ENCODE assay signal across 12 cellular contexts in genomic region chr12:124506832-124507153, GRCh38.
DNase-seq lines count a peak whose midpoint lies in the region; ATAC-seq, FAIRE-seq and TF ChIP-seq lines count a peak whose summit lies in the region.
"Had no signal": no experiment of that assay in that cellular context is flagged by ENCODE, and none has a peak within 500 bp of the region (broad histone marks: within the 10 kb centered on the region; RNA-seq: fewer than 3 reads in every experiment).

No MANE protein-coding gene starts in this region.

- H3K27ac Mint-ChIP-seq in osteocyte (ENCODE audit: unreplicated experiment): peak overlapping the region; percentile 97

- dilution Hi-C loops in endothelial cell of umbilical vein (cut with MboI; ENCODE audit: extremely low pct_ligation_motif_present, low sequenced_read_pairs): no loop called here

- H3K4me3 Mint-ChIP-seq in osteocyte (ENCODE audit: unreplicated experiment): peak overlapping the region; percentile 56

- POLR2A ChIA-PET in A673 (lab: Charles Lee; ENCODE audit: low non-redundant PET): no interaction called here
- POLR2A ChIA-PET in endothelial cell of umbilical vein (lab: Charles Lee): no interaction called here

- no peak for TF ChIP-seq POLR2A in endothelial cell of umbilical vein (IDR thresholded peaks at IDR 0.05; ENCODE audit: low read depth, low read length)

- H3K9ac ChIP-seq in endothelial cell of umbilical vein (replicated peaks; ENCODE audit: extremely low read depth, insufficient read depth, low read length): no peak overlapping the region

- no peak for TF ChIP-seq CTCF in A673 (conservative IDR thresholded peaks at IDR 0.05; ENCODE audit: low read depth, low read length)
- TF ChIP-seq CTCF in endothelial cell of umbilical vein (IDR thresholded peaks at IDR 0.05; ENCODE audit: extremely low read depth in 1 of 2, insufficient read depth in 1 of 2, low read depth in 1 of 2, low read length in 2 of 2): no peak
- no peak for TF ChIP-seq CTCF in osteocyte (IDR thresholded peaks at IDR 0.05)

- no TSS peak for BruUV-seq in A673 (replicated peaks; lab: Mats Ljungman, UMichigan)
- no TSS peak for BruUV-seq in endothelial cell of umbilical vein (replicated peaks; lab: Mats Ljungman, UMichigan)

- no peak for DNase-seq in A673 (ENCODE audit: low spot score)
- no peak for DNase-seq in endothelial cell of umbilical vein (ENCODE audit: low read depth, low spot score)
- DNase-seq in osteocyte (ENCODE audit: extremely low spot score, unreplicated experiment): no peak
- DNase-seq in activated CD4-positive, alpha-beta T cell treated with anti-CD3 and anti-CD28 coated beads for 48 hours: no peak
- DNase-seq in head of caudate nucleus: no peak
- no peak for DNase-seq in NCI-H128 (lab: John Stamatoyannopoulos, UW; ENCODE audit: unreplicated experiment)
- DNase-seq: activated CD4-positive, alpha-beta T cell treated with anti-CD3 and anti-CD28 coated beads for 1 hour; MG63; midbrain; stimulated activated CD4-positive, alpha-beta T cell treated with anti-CD3 and anti-CD28 coated beads, Interleukin-4, amount 100 ng/mL, for 4 hours had no signal

- no peak for TF ChIP-seq RAD21 in Ishikawa (IDR thresholded peaks at IDR 0.05; ENCODE audit: low read depth)

- H3K4me3 ChIP-seq in A673 (ENCODE audit: low read depth, low read length, poor library complexity, severe bottlenecking): peak overlapping the region; percentile 20
- no peak overlapping the region for H3K4me3 ChIP-seq in endothelial cell of umbilical vein (replicated peaks in 1 of 3; ENCODE audit: insufficient read depth in 1 of 3, low read depth in 1 of 3, low read length in 3 of 3)
- H3K4me3 ChIP-seq: MG63 had no signal

- CTCF ChIA-PET in A673 (lab: Charles Lee): no interaction called here
- CTCF ChIA-PET in endothelial cell of umbilical vein (lab: Charles Lee): interaction anchor here (1.1 to 1.4 kb wide), 3 partner anchors 53 to 259 kb away, joined by 3 read pairs; no protein-coding TSS in a partner anchor

- H4K20me1 ChIP-seq in endothelial cell of umbilical vein (replicated peaks; ENCODE audit: control insufficient read depth, extremely low read depth, insufficient read depth, low read length): no peaks in the 10 kb centered on the region

- no peak overlapping the region for H2AFZ ChIP-seq in endothelial cell of umbilical vein (ENCODE audit: low read depth, low read length)

- no peaks in the 10 kb centered on the region for H3K27me3 Mint-ChIP-seq in osteocyte (ENCODE audit: unreplicated experiment)

- FAIRE-seq in endothelial cell of umbilical vein (lab: Jason Lieb, UNC): no peak

- peaks cover 35% of the 10 kb centered on the region for H3K79me2 ChIP-seq in endothelial cell of umbilical vein (ENCODE audit: control insufficient read depth, insufficient read depth, low read length)

- no peaks in the 10 kb centered on the region for H3K9me1 ChIP-seq in endothelial cell of umbilical vein (replicated peaks; ENCODE audit: control insufficient read depth, extremely low read depth, insufficient read depth, low read length)

- H3K36me3 ChIP-seq in A673 (ENCODE audit: insufficient read depth, low read length, poor library complexity, severe bottlenecking): no peaks in the 10 kb centered on the region
- no peaks in the 10 kb centered on the region for H3K36me3 ChIP-seq in endothelial cell of umbilical vein (ENCODE audit: control insufficient read depth in 2 of 2, extremely low read depth in 1 of 2, insufficient read depth in 2 of 2, low read length in 2 of 2)

- H3K36me3 Mint-ChIP-seq in osteocyte (ENCODE audit: unreplicated experiment): peaks cover 7% of the 10 kb centered on the region

- H3K4me1 Mint-ChIP-seq in osteocyte (ENCODE audit: unreplicated experiment): peaks cover 82% of the 10 kb centered on the region

- intact Hi-C loops in A673 (cut with micrococcal nuclease; ENCODE audit: unreplicated experiment): loop anchor here (2.0 to 5.0 kb wide), 3 partner anchors 39 to 251 kb away; partner anchors contain the start of gene NCOR2
- intact Hi-C loops in endothelial cell of umbilical vein (cut with micrococcal nuclease): no loop called here
- intact Hi-C loops in head of caudate nucleus (cut with DNase I): no loop called here

- H3K9me3 Mint-ChIP-seq in osteocyte (ENCODE audit: unreplicated experiment): no peaks in the 10 kb centered on the region

- H3K4me2 ChIP-seq in endothelial cell of umbilical vein (ENCODE audit: insufficient read depth, low read length): no peak overlapping the region

- peaks cover 66% of the 10 kb centered on the region for H3K4me1 ChIP-seq in A673 (ENCODE audit: insufficient read depth, low read length, poor library complexity, severe bottlenecking)
- H3K4me1 ChIP-seq in endothelial cell of umbilical vein (ENCODE audit: control insufficient read depth, extremely low read depth, insufficient read depth, low read length): peaks cover 29% of the 10 kb centered on the region

- no peak for ATAC-seq in GM21786 (IDR thresholded peaks at IDR 0.05; ENCODE audit: unreplicated experiment)

- H3K27me3 ChIP-seq in A673 (replicated peaks; ENCODE audit: insufficient read depth, low read depth, low read length, poor library complexity) (no peaks in the 10 kb centered on the region), endothelial cell of umbilical vein (ENCODE audit: control insufficient read depth in 2 of 2, insufficient read depth in 2 of 2, low read length in 2 of 2) (no peaks in the 10 kb centered on the region)
- H3K27me3 ChIP-seq: MG63 had no signal

- TF ChIP-seq EP300 in Ishikawa (IDR thresholded peaks at IDR 0.05; ENCODE audit: borderline replicate concordance): no peak

- H3K27ac ChIP-seq in A673 (ENCODE audit: low read depth, low read length, poor library complexity, severe bottlenecking) (peak overlapping the region; percentile 88), endothelial cell of umbilical vein (ENCODE audit: insufficient read depth, low read depth, low read length) (peak overlapping the region; percentile 51)

- H3K9me3 ChIP-seq in A673 (ENCODE audit: low read depth, low read length, poor library complexity, severe bottlenecking) (no peaks in the 10 kb centered on the region), endothelial cell of umbilical vein (replicated peaks; ENCODE audit: control insufficient read depth, insufficient read depth, low read length) (no peaks in the 10 kb centered on the region)
- H3K9me3 ChIP-seq: MG63 had no signal

TF ChIP-seq in Ishikawa, 13 proteins besides CTCF, POLR2A, EP300 and RAD21:
- TF ChIP-seq FOXM1 (IDR thresholded peaks at IDR 0.05; ENCODE audit: borderline replicate concordance, low read depth) (no peak), YY1 (IDR thresholded peaks at IDR 0.05; ENCODE audit: low read depth) (0 out of 2 replicates have a peak, but pooled peaks have one; percentile 1)

TF ChIP-seq in endothelial cell of umbilical vein, 7 proteins besides CTCF, POLR2A, EP300 and RAD21:
- no peak for TF ChIP-seq POLR2AphosphoS5 (IDR thresholded peaks at IDR 0.05; ENCODE audit: insufficient read depth, low read depth, low read length)
- no peak for TF ChIP-seq FOS (IDR thresholded peaks at IDR 0.05; ENCODE audit: borderline replicate concordance, insufficient read depth, low read length)
- TF ChIP-seq MYC (IDR thresholded peaks at IDR 0.05; ENCODE audit: low read depth, low read length): no peak
- TF ChIP-seq GATA2 (IDR thresholded peaks at IDR 0.05; ENCODE audit: insufficient read depth, insufficient read length, low read depth, low read length): no peak
- TF ChIP-seq, protein P1, sequence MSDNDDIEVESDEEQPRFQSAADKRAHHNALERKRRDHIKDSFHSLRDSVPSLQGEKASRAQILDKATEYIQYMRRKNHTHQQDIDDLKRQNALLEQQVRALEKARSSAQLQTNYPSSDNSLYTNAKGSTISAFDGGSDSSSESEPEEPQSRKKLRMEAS (IDR thresholded peaks at IDR 0.05; ENCODE audit: insufficient read depth, insufficient read length): no peak
- no peak for TF ChIP-seq EZH2 (IDR thresholded peaks at IDR 0.05; ENCODE audit: borderline replicate concordance, low read depth, low read length, severe bottlenecking)
- no peak for TF ChIP-seq JUN (IDR thresholded peaks at IDR 0.05; ENCODE audit: borderline replicate concordance, insufficient read depth, insufficient read length, low read depth)
